ENCODE assay signal across 17 cellular contexts in genomic region chr2:24832526-24832925, GRCh38. TPM values are rescaled to one million over a fixed set of nuclear protein-coding genes. Genes with fewer than 3 reads are reported as not detected.
DNase-seq lines count a peak whose midpoint lies in the region; ATAC-seq lines count a peak whose summit lies in the region.
"Had no signal": no experiment of that assay in that cellular context is flagged by ENCODE, and none has a peak within 500 bp of the region (broad histone marks: within the 10 kb centered on the region; RNA-seq: fewer than 3 reads in every experiment).

No MANE protein-coding gene starts in this region.

- no peaks in the 10 kb centered on the region for H3K27me3 Mint-ChIP-seq in activated CD4-positive, alpha-beta T cell treated with anti-CD3 and anti-CD28 coated beads, Interleukin-2, amount 10 ng/mL, durations not matched to agents 24 days and 14 days
- H3K27me3 Mint-ChIP-seq in activated T-helper 1 cell treated with anti-CD3 and anti-CD28 coated beads, Interleukin-12 subunit alpha, Interleukin-12 subunit beta, Interleukin-2, Interleukin-4 antibody, amounts not matched to agents 30 ng/mL and 10 ng/mL and 1 ng/mL, durations not matched to agents 14 hours and 24 hours and 36 hours (ENCODE audit: insufficient read depth), result no peaks in the 10 kb centered on the region
- no peaks in the 10 kb centered on the region for H3K27me3 Mint-ChIP-seq in activated CD8-positive, alpha-beta memory T cell treated with anti-CD3 and anti-CD28 coated beads, Interleukin-2, amount 10 ng/mL, durations not matched to agents 7 days and 5 days
- H3K27me3 Mint-ChIP-seq: B cell had no signal

- CTCF ChIA-PET in activated CD8-positive, alpha-beta memory T cell treated with anti-CD3 and anti-CD28 coated beads, Interleukin-2, amount 10 ng/mL, durations not matched to agents 7 days and 5 days (lab: Charles Lee), result interaction anchor here (1.2 to 1.4 kb wide), 2 partner anchors 12 to 423 kb away, joined by 3 to 4 read pairs; no protein-coding TSS in a partner anchor

- H3K4me3 ChIP-seq in iPS-15b (ENCODE audit: low read depth, low read length), result no peak overlapping the region
- H3K4me3 ChIP-seq: cardiac muscle cell, esophagus squamous epithelium, lower lobe of right lung, vagina had no signal

- H3K27me3 ChIP-seq in iPS-15b (ENCODE audit: control insufficient read depth, insufficient read depth, low read length), result no peaks in the 10 kb centered on the region
- H3K27me3 ChIP-seq: cardiac muscle cell, esophagus squamous epithelium, vagina had no signal

- H3K4me1 ChIP-seq in iPS-15b (ENCODE audit: control insufficient read depth, insufficient read depth, low read length), result peaks cover 11% of the 10 kb centered on the region

- H3K4me1 Mint-ChIP-seq in activated CD4-positive, alpha-beta T cell treated with anti-CD3 and anti-CD28 coated beads, Interleukin-2, amount 10 ng/mL, durations not matched to agents 24 days and 14 days, result peaks cover 2% of the 10 kb centered on the region
- no peaks in the 10 kb centered on the region for H3K4me1 Mint-ChIP-seq in activated T-helper 1 cell treated with anti-CD3 and anti-CD28 coated beads, Interleukin-12 subunit alpha, Interleukin-12 subunit beta, Interleukin-2, Interleukin-4 antibody, amounts not matched to agents 30 ng/mL and 10 ng/mL and 1 ng/mL, durations not matched to agents 14 hours and 24 hours and 36 hours (ENCODE audit: low read depth)
- H3K4me1 Mint-ChIP-seq in activated CD8-positive, alpha-beta memory T cell treated with anti-CD3 and anti-CD28 coated beads, Interleukin-2, amount 10 ng/mL, durations not matched to agents 7 days and 5 days, result peaks cover 3% of the 10 kb centered on the region
- H3K4me1 Mint-ChIP-seq: B cell had no signal

- H3K36me3 Mint-ChIP-seq in activated CD4-positive, alpha-beta T cell treated with anti-CD3 and anti-CD28 coated beads, Interleukin-2, amount 10 ng/mL, durations not matched to agents 24 days and 14 days (ENCODE audit: low read depth), result peaks cover 24% of the 10 kb centered on the region
- peaks cover 8% of the 10 kb centered on the region for H3K36me3 Mint-ChIP-seq in activated T-helper 1 cell treated with anti-CD3 and anti-CD28 coated beads, Interleukin-12 subunit alpha, Interleukin-12 subunit beta, Interleukin-2, Interleukin-4 antibody, amounts not matched to agents 30 ng/mL and 10 ng/mL and 1 ng/mL, durations not matched to agents 14 hours and 24 hours and 36 hours (ENCODE audit: low read depth)
- peaks cover 7% of the 10 kb centered on the region for H3K36me3 Mint-ChIP-seq in activated CD8-positive, alpha-beta memory T cell treated with anti-CD3 and anti-CD28 coated beads, Interleukin-2, amount 10 ng/mL, durations not matched to agents 7 days and 5 days

- no peak for ATAC-seq in sciatic nerve
- ATAC-seq in activated CD8-positive, alpha-beta memory T cell treated with anti-CD3 and anti-CD28 coated beads, Interleukin-2, amount 10 ng/mL, durations not matched to agents 7 days and 5 days, result no peak
- ATAC-seq: lower lobe of right lung had no signal

- DNase-seq in activated CD4-positive, alpha-beta T cell treated with anti-CD3 and anti-CD28 coated beads, Interleukin-2, amount 10 ng/mL, durations not matched to agents 24 days and 14 days, result no peak
- no peak for DNase-seq in activated CD4-positive, alpha-beta T cell treated with anti-CD3 and anti-CD28 coated beads, Interleukin-2, amount 50 U/mL, for 48 hours
- DNase-seq in activated T-helper 1 cell treated with anti-CD3 and anti-CD28 coated beads, Interleukin-12 subunit alpha, Interleukin-12 subunit beta, Interleukin-2, Interleukin-4 antibody, amounts not matched to agents 30 ng/mL and 10 ng/mL and 1 ng/mL, durations not matched to agents 14 hours and 24 hours and 36 hours (ENCODE audit: low spot score), result no peak
- DNase-seq in sciatic nerve (ENCODE audit: low spot score) (peak; percentile 56), NCI-H1092 treated with DMSO at 0.1 percent for 48 hours (lab: John Stamatoyannopoulos, UW) (no peak), cerebellar nuclear complex (lab: John Stamatoyannopoulos, UW) (no peak)
- DNase-seq in activated CD8-positive, alpha-beta memory T cell treated with anti-CD3 and anti-CD28 coated beads, Interleukin-2, amount 10 ng/mL, durations not matched to agents 7 days and 5 days, result no peak
- DNase-seq: effector CD8-positive, alpha-beta T cell; esophagus squamous epithelium; lower lobe of right lung; NCI-H526; stimulated activated CD4-positive, alpha-beta T cell treated with anti-CD3 and anti-CD28 coated beads, Interleukin-4, amount 100 ng/mL, for 4 hours had no signal

- peak overlapping the region; percentile 24 for H3K9ac ChIP-seq in iPS-15b (ENCODE audit: low read depth, low read length)
- H3K9ac ChIP-seq: KMS-11 had no signal

- peaks cover 27% of the 10 kb centered on the region for H3K36me3 ChIP-seq in iPS-15b (ENCODE audit: control insufficient read depth, insufficient read depth, low read length)
- H3K36me3 ChIP-seq: cardiac muscle cell had no signal

- no peak overlapping the region for H3K4me3 Mint-ChIP-seq in activated CD4-positive, alpha-beta T cell treated with anti-CD3 and anti-CD28 coated beads, Interleukin-2, amount 10 ng/mL, durations not matched to agents 24 days and 14 days
- H3K4me3 Mint-ChIP-seq in activated T-helper 1 cell treated with anti-CD3 and anti-CD28 coated beads, Interleukin-12 subunit alpha, Interleukin-12 subunit beta, Interleukin-2, Interleukin-4 antibody, amounts not matched to agents 30 ng/mL and 10 ng/mL and 1 ng/mL, durations not matched to agents 14 hours and 24 hours and 36 hours, result no peak overlapping the region
- H3K4me3 Mint-ChIP-seq in activated CD8-positive, alpha-beta memory T cell treated with anti-CD3 and anti-CD28 coated beads, Interleukin-2, amount 10 ng/mL, durations not matched to agents 7 days and 5 days, result no peak overlapping the region
- H3K4me3 Mint-ChIP-seq: B cell had no signal

- H3K9me3 ChIP-seq in iPS-15b (ENCODE audit: control insufficient read depth, insufficient read depth, low read length), result no peaks in the 10 kb centered on the region
- H3K9me3 ChIP-seq: esophagus squamous epithelium, lower lobe of right lung, vagina had no signal

- no peaks in the 10 kb centered on the region for H3K9me3 Mint-ChIP-seq in activated CD4-positive, alpha-beta T cell treated with anti-CD3 and anti-CD28 coated beads, Interleukin-2, amount 10 ng/mL, durations not matched to agents 24 days and 14 days
- no peaks in the 10 kb centered on the region for H3K9me3 Mint-ChIP-seq in activated T-helper 1 cell treated with anti-CD3 and anti-CD28 coated beads, Interleukin-12 subunit alpha, Interleukin-12 subunit beta, Interleukin-2, Interleukin-4 antibody, amounts not matched to agents 30 ng/mL and 10 ng/mL and 1 ng/mL, durations not matched to agents 14 hours and 24 hours and 36 hours
- no peaks in the 10 kb centered on the region for H3K9me3 Mint-ChIP-seq in activated CD8-positive, alpha-beta memory T cell treated with anti-CD3 and anti-CD28 coated beads, Interleukin-2, amount 10 ng/mL, durations not matched to agents 7 days and 5 days (ENCODE audit: low read depth)

- intact Hi-C loops in activated CD4-positive, alpha-beta T cell treated with anti-CD3 and anti-CD28 coated beads, Interleukin-2, amount 10 ng/mL, durations not matched to agents 24 days and 14 days (cut with micrococcal nuclease), result no loop called here
- intact Hi-C loops in activated T-helper 1 cell treated with anti-CD3 and anti-CD28 coated beads, Interleukin-12 subunit alpha, Interleukin-12 subunit beta, Interleukin-2, Interleukin-4 antibody, amounts not matched to agents 30 ng/mL and 10 ng/mL and 1 ng/mL, durations not matched to agents 14 hours and 24 hours and 36 hours (cut with micrococcal nuclease), result no loop called here
- intact Hi-C loops in sciatic nerve (cut with DNase I), result no loop called here

- H3K27ac Mint-ChIP-seq in activated CD4-positive, alpha-beta T cell treated with anti-CD3 and anti-CD28 coated beads, Interleukin-2, amount 10 ng/mL, durations not matched to agents 24 days and 14 days, result peak overlapping the region; percentile 48
- H3K27ac Mint-ChIP-seq in activated T-helper 1 cell treated with anti-CD3 and anti-CD28 coated beads, Interleukin-12 subunit alpha, Interleukin-12 subunit beta, Interleukin-2, Interleukin-4 antibody, amounts not matched to agents 30 ng/mL and 10 ng/mL and 1 ng/mL, durations not matched to agents 14 hours and 24 hours and 36 hours, result peak overlapping the region; percentile 69
- H3K27ac Mint-ChIP-seq in activated CD8-positive, alpha-beta memory T cell treated with anti-CD3 and anti-CD28 coated beads, Interleukin-2, amount 10 ng/mL, durations not matched to agents 7 days and 5 days, result no peak overlapping the region
- H3K27ac Mint-ChIP-seq: B cell had no signal

RNA-seq across cellular contexts. Expression of gene CENPO, which starts 39.3 kb away (rescaled TPM):
- 44.0 and 45.9 TPM in 2 replicates for total RNA-seq in activated CD4-positive, alpha-beta T cell treated with anti-CD3 and anti-CD28 coated beads, Interleukin-2, amount 10 ng/mL, durations not matched to agents 24 days and 14 days
- 44.7 and 48.3 TPM in 2 replicates for total RNA-seq in activated T-helper 1 cell treated with anti-CD3 and anti-CD28 coated beads, Interleukin-12 subunit alpha, Interleukin-12 subunit beta, Interleukin-2, Interleukin-4 antibody, amounts not matched to agents 30 ng/mL and 10 ng/mL and 1 ng/mL, durations not matched to agents 14 hours and 24 hours and 36 hours
- total RNA-seq in sciatic nerve, result 3.7 TPM
- total RNA-seq in activated CD8-positive, alpha-beta memory T cell treated with anti-CD3 and anti-CD28 coated beads, Interleukin-2, amount 10 ng/mL, durations not matched to agents 7 days and 5 days, result 10 to 100 TPM; 55.4 to 57.4 TPM

RNA-seq across cellular contexts. Expression of gene PTRHD1, which starts 39.3 kb away (rescaled TPM):
- 21.7 and 22.2 TPM in 2 replicates for total RNA-seq in activated CD4-positive, alpha-beta T cell treated with anti-CD3 and anti-CD28 coated beads, Interleukin-2, amount 10 ng/mL, durations not matched to agents 24 days and 14 days
- total RNA-seq in activated T-helper 1 cell treated with anti-CD3 and anti-CD28 coated beads, Interleukin-12 subunit alpha, Interleukin-12 subunit beta, Interleukin-2, Interleukin-4 antibody, amounts not matched to agents 30 ng/mL and 10 ng/mL and 1 ng/mL, durations not matched to agents 14 hours and 24 hours and 36 hours, result 16.5 and 17.3 TPM in 2 replicates
- total RNA-seq in sciatic nerve, result 14.7 TPM
- total RNA-seq in activated CD8-positive, alpha-beta memory T cell treated with anti-CD3 and anti-CD28 coated beads, Interleukin-2, amount 10 ng/mL, durations not matched to agents 7 days and 5 days, result 10 to 100 TPM; 17.9 to 29.3 TPM
